Comparison of ENCODE assay signal across 22 cellular contexts in genomic region chr19:51664997-51665396, GRCh38. TPM values are rescaled to one million over a fixed set of nuclear protein-coding genes. Genes with fewer than 3 reads are reported as not detected.
DNase-seq lines count a peak whose midpoint lies in the region; ATAC-seq, FAIRE-seq and TF ChIP-seq lines count a peak whose summit lies in the region.
"Had no signal": no experiment of that assay in that cellular context is flagged by ENCODE, and none has a peak within 500 bp of the region (broad histone marks: within the 10 kb centered on the region; RNA-seq: fewer than 3 reads in every experiment).

No MANE protein-coding gene starts in this region.

- peaks cover under 1% of the 10 kb centered on the region for H3K9me3 Mint-ChIP-seq in neural crest cell
- H3K9me3 Mint-ChIP-seq: activated CD4-positive, alpha-beta T cell treated with anti-CD3 and anti-CD28 coated beads, Interleukin-2, amount 10 ng/mL, durations not matched to agents 7 days and 5 days; activated naive CD4-positive, alpha-beta T cell treated with anti-CD3 and anti-CD28 coated beads, Interleukin-2, amount 50 U/mL, for 72 hours; memory B cell had no signal

- H3K36me3 ChIP-seq in OCI-LY1 (ENCODE audit: insufficient read depth, low read length) = no peaks in the 10 kb centered on the region
- no peaks in the 10 kb centered on the region for H3K36me3 ChIP-seq in bronchial epithelial cell (ENCODE audit: control insufficient read depth, insufficient read depth, low read length)
- H3K36me3 ChIP-seq in transverse colon = no peaks in the 10 kb centered on the region

- no peaks in the 10 kb centered on the region for H3K36me3 Mint-ChIP-seq in neural crest cell (ENCODE audit: low read depth)
- H3K36me3 Mint-ChIP-seq: activated naive CD4-positive, alpha-beta T cell treated with anti-CD3 and anti-CD28 coated beads, Interleukin-2, amount 50 U/mL, for 72 hours; memory B cell had no signal

- H3K27me3 ChIP-seq in OCI-LY1 (ENCODE audit: insufficient read depth, low read length) = no peaks in the 10 kb centered on the region
- H3K27me3 ChIP-seq in bronchial epithelial cell (ENCODE audit: control insufficient read depth, insufficient read depth, low read length) = no peaks in the 10 kb centered on the region
- peaks cover 31% of the 10 kb centered on the region for H3K27me3 ChIP-seq in transverse colon

- peak; percentile 26 for DNase-seq in ELR (ENCODE audit: low read depth)
- DNase-seq in bronchial epithelial cell (ENCODE audit: low read depth) = peak; percentile 22
- DNase-seq in neural crest cell (ENCODE audit: low read depth, low spot score) = no peak
- DNase-seq in transverse colon = no peak
- DNase-seq in D341Med (ENCODE audit: low spot score) = no peak
- no peak for DNase-seq in Ammon's horn (ENCODE audit: low spot score)
- DNase-seq: activated CD4-positive, alpha-beta T cell treated with anti-CD3 and anti-CD28 coated beads, Interleukin-2, amount 10 ng/mL, durations not matched to agents 7 days and 5 days; activated T-cell treated with anti-CD3 and anti-CD28 coated beads, Interleukin-2, amount 50 U/mL, for 24 hours; effector memory CD4-positive, alpha-beta T cell; NCI-H1048; NCI-H82; SIG-M5; stimulated activated CD4-positive, alpha-beta T cell treated with anti-CD3 and anti-CD28 coated beads, Interleukin-15, amount 100 ng/mL, for 24 hours; T1000 had no signal

- no peak overlapping the region for H3K4me3 ChIP-seq in OCI-LY1 (ENCODE audit: low read depth, low read length, poor library complexity, severe bottlenecking)
- H3K4me3 ChIP-seq in bronchial epithelial cell (ENCODE audit: low read depth, low read length) = no peak overlapping the region
- no peak overlapping the region for H3K4me3 ChIP-seq in transverse colon

- in situ Hi-C loops in transverse colon (cut with MboI; ENCODE audit: low pct_ligation_motif_present in 1 of 4, low pct_unique_long_range_greater_than_20kb in 1 of 4, low sequenced_read_pairs in 3 of 4) = loop anchor here in 2 of 4 donors (25.0 kb wide), 2 partner anchors 178 to 203 kb away; partner anchors contain the start of genes CEACAM18 (in 1 of the 2) and SIGLEC8 (in 1 of the 2)

- no peak overlapping the region for H2AFZ ChIP-seq in OCI-LY1 (ENCODE audit: low read length)

- H3K9me3 ChIP-seq in OCI-LY1 (ENCODE audit: low read length) (no peaks in the 10 kb centered on the region), transverse colon (no peaks in the 10 kb centered on the region)

- TF ChIP-seq CTCF in OCI-LY1 (IDR thresholded peaks at IDR 0.05; ENCODE audit: low read length) (peak; percentile 11; the same call in 1 of the 2 replicates), bronchial epithelial cell (IDR thresholded peaks at IDR 0.05; ENCODE audit: insufficient read depth, low read length, severe bottlenecking) (peak; percentile 21), neural crest cell (conservative IDR thresholded peaks at IDR 0.05) (peak; percentile 15), transverse colon (IDR thresholded peaks at IDR 0.05) (no peak)

- no peak overlapping the region for H3K27ac Mint-ChIP-seq in neural crest cell (ENCODE audit: unreplicated experiment)
- H3K27ac Mint-ChIP-seq: activated CD4-positive, alpha-beta T cell treated with anti-CD3 and anti-CD28 coated beads, Interleukin-2, amount 10 ng/mL, durations not matched to agents 7 days and 5 days; activated naive CD4-positive, alpha-beta T cell treated with anti-CD3 and anti-CD28 coated beads, Interleukin-2, amount 50 U/mL, for 72 hours; activated T-cell treated with anti-CD3 and anti-CD28 coated beads, Interleukin-2, amount 50 U/mL, for 24 hours; memory B cell; nephron had no signal

- no peak for ATAC-seq in GM19023 (IDR thresholded peaks at IDR 0.05; ENCODE audit: unreplicated experiment)
- ATAC-seq: activated naive CD4-positive, alpha-beta T cell treated with anti-CD3 and anti-CD28 coated beads, Interleukin-2, amount 50 U/mL, for 72 hours had no signal

- 66 to 70% methylated on average over 3 of the region's 3 CpGs for WGBS in transverse colon (ENCODE audit: low coverage in 1 of 2), 2 donors

- TF ChIP-seq POLR2A in transverse colon (IDR thresholded peaks at IDR 0.05) = no peak

- TF ChIP-seq EP300 in transverse colon (IDR thresholded peaks at IDR 0.05; ENCODE audit: low read depth) = no peak

- H3K9ac ChIP-seq in OCI-LY1 (ENCODE audit: low read length) = no peak overlapping the region

- H3K27ac ChIP-seq in OCI-LY1 (ENCODE audit: low read depth, low read length, poor library complexity, severe bottlenecking) = no peak overlapping the region
- H3K27ac ChIP-seq in transverse colon = no peak overlapping the region
- H3K27ac ChIP-seq: C4-2B had no signal

- no peaks in the 10 kb centered on the region for H3K4me1 ChIP-seq in OCI-LY1 (ENCODE audit: insufficient read depth, low read length, severe bottlenecking)
- H3K4me1 ChIP-seq in transverse colon = no peaks in the 10 kb centered on the region

- H4K20me1 ChIP-seq in OCI-LY1 (ENCODE audit: insufficient read depth, low read length) = no peaks in the 10 kb centered on the region

- H3K4me2 ChIP-seq in OCI-LY1 (ENCODE audit: low read length) = no peak overlapping the region

- no peaks in the 10 kb centered on the region for H3F3A ChIP-seq in OCI-LY1 (ENCODE audit: insufficient read depth, low read length)

- peaks cover 75% of the 10 kb centered on the region for H3K27me3 Mint-ChIP-seq in neural crest cell (ENCODE audit: low read depth)

- no peaks in the 10 kb centered on the region for H3K4me1 Mint-ChIP-seq in neural crest cell
- H3K4me1 Mint-ChIP-seq: activated CD4-positive, alpha-beta T cell treated with anti-CD3 and anti-CD28 coated beads, Interleukin-2, amount 10 ng/mL, durations not matched to agents 7 days and 5 days; nephron had no signal

- no peaks in the 10 kb centered on the region for H3K9me2 ChIP-seq in OCI-LY1 (ENCODE audit: low read depth, low read length)

- no peaks in the 10 kb centered on the region for H3K79me2 ChIP-seq in OCI-LY1 (ENCODE audit: insufficient read depth, low read length)

- intact Hi-C loops in transverse colon (cut with DNase I; ENCODE audit: low total_unique reads) = loop anchor here (10.0 kb wide), 1 partner anchor 60 kb away; the partner anchor contains the start of gene HAS1

- no peak overlapping the region for H3K4me3 Mint-ChIP-seq in neural crest cell
- H3K4me3 Mint-ChIP-seq: activated CD4-positive, alpha-beta T cell treated with anti-CD3 and anti-CD28 coated beads, Interleukin-2, amount 10 ng/mL, durations not matched to agents 7 days and 5 days; activated T-cell treated with anti-CD3 and anti-CD28 coated beads, Interleukin-2, amount 50 U/mL, for 24 hours; memory B cell; nephron had no signal

- no peak for FAIRE-seq in bronchial epithelial cell (lab: Jason Lieb, UNC)

RNA-seq across cellular contexts. Expression of gene SIGLEC14, which starts 18.4 kb away (rescaled TPM):
- total RNA-seq in bronchial epithelial cell = not detected in 2 replicates
- total RNA-seq in neural crest cell = not detected in 2 replicates
- total RNA-seq in transverse colon = 1 to 10 TPM in 2 of 4 donors, not detected in 2; 2.2 to 6.0 TPM
- total RNA-seq: activated CD4-positive, alpha-beta T cell treated with anti-CD3 and anti-CD28 coated beads, Interleukin-2, amount 10 ng/mL, durations not matched to agents 7 days and 5 days; H4 had no signal

RNA-seq across cellular contexts. Expression of gene SPACA6, which starts 28.1 kb away (rescaled TPM):
- 1.1 and 3.2 TPM in 2 replicates for total RNA-seq in bronchial epithelial cell
- 3.0 and 4.2 TPM in 2 replicates for total RNA-seq in neural crest cell
- 10 to 100 TPM in 2 of 4 donors, 1 to 10 TPM in 2; 2.3 to 25.1 (median 12.4) TPM for total RNA-seq in transverse colon

RNA-seq across cellular contexts. Expression of gene SIGLEC5, which starts 34.8 kb away (rescaled TPM):
- total RNA-seq in bronchial epithelial cell = not detected in 2 replicates
- not detected in 2 replicates for total RNA-seq in neural crest cell
- 1 to 10 TPM in 1 of 4 donors, not detected in 3; 1.1 TPM for total RNA-seq in transverse colon
- total RNA-seq: activated CD4-positive, alpha-beta T cell treated with anti-CD3 and anti-CD28 coated beads, Interleukin-2, amount 10 ng/mL, durations not matched to agents 7 days and 5 days; activated naive CD4-positive, alpha-beta T cell treated with anti-CD3 and anti-CD28 coated beads, Interleukin-2, amount 50 U/mL, for 72 hours; H4 had no signal

RNA-seq across cellular contexts. Expression of gene HAS1, which starts 58.8 kb away (rescaled TPM):
- total RNA-seq in bronchial epithelial cell (0.13 and 0.26 TPM in 2 replicates), neural crest cell (not detected in 2 replicates), transverse colon (1 to 10 TPM in 1 of 4 donors, under 1 TPM in 2, not detected in 1; 0.27 to 1.9 (median 0.48) TPM)
- total RNA-seq: activated CD4-positive, alpha-beta T cell treated with anti-CD3 and anti-CD28 coated beads, Interleukin-2, amount 10 ng/mL, durations not matched to agents 7 days and 5 days; activated naive CD4-positive, alpha-beta T cell treated with anti-CD3 and anti-CD28 coated beads, Interleukin-2, amount 50 U/mL, for 72 hours; glomerular endothelial cell; H4 had no signal

Comparison
In these comparisons a context has a peak if more than half of its experiments do, and no peak if none do; other contexts are left out.
1. DNase-seq: peak in ELR (single experiment) and bronchial epithelial cell (single experiment); none in neural crest cell (single experiment), transverse colon (single experiment), D341Med (single experiment) and Ammon's horn (single experiment).
2. CTCF ChIP-seq: peak in OCI-LY1 (single experiment), bronchial epithelial cell (single experiment) and neural crest cell (single experiment); none in transverse colon (0 of 5).